Comparison of ENCODE assay signal across 17 cellular contexts in the genomic region with DNA sequence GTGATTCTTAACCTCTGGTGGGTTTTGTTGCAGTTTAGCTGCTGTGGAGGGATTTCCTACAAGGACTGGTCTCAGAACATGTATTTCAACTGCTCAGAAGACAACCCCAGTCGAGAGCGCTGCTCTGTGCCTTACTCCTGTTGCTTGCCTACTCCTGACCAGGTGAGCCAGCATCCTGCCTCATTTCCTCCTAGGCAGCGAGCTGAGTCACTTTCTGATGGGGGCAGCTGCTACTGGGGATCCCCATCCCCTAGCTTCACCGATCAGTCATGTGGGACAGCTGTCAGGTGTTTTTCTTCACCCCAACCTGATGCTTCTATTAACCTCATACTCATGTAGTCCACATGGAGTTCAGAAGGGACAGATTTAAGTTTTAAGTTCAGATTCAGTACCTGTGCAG. TPM values are rescaled to one million over a fixed set of nuclear protein-coding genes. Genes with fewer than 3 reads are reported as not detected.
A peak's percentile ranks its signal among the peaks of the same experiment; 100 is the strongest.
DNase-seq lines count a peak whose midpoint lies in the region; ATAC-seq, FAIRE-seq and TF ChIP-seq lines count a peak whose summit lies in the region.
"Had no signal": no experiment of that assay in that cellular context is flagged by ENCODE, and none has a peak within 500 bp of the region (broad histone marks: within the 10 kb centered on the region; RNA-seq: fewer than 3 reads in every experiment).

No MANE protein-coding gene starts in this region.

- no peak overlapping the region for H3K4ac ChIP-seq in neuronal stem cell (ENCODE audit: low read length)

- ATAC-seq in GM19351 (IDR thresholded peaks at IDR 0.05; ENCODE audit: unreplicated experiment) (peak; percentile 41), HG02885 (IDR thresholded peaks at IDR 0.05; ENCODE audit: poor library complexity, unreplicated experiment) (peak; percentile 41)
- ATAC-seq: SK-N-SH treated with all-trans-retinoic acid at 6 μM for 48 hours had no signal

- H3K4me1 ChIP-seq in neuronal stem cell (ENCODE audit: control insufficient read depth in 2 of 2, insufficient read depth in 1 of 2, low read depth in 1 of 2, low read length in 2 of 2) = peaks cover 0 to 10% of the 10 kb centered on the region in 2 donors

- H2AFZ ChIP-seq in neuronal stem cell (ENCODE audit: low read length) = no peak overlapping the region

- H3K4me3 ChIP-seq in epithelial cell of esophagus (ENCODE audit: low read length) (no peak overlapping the region), neuronal stem cell (ENCODE audit: low read length in 2 of 2) (no peak overlapping the region)
- H3K4me3 ChIP-seq: ascending aorta, dorsolateral prefrontal cortex, transverse colon had no signal

- no peak overlapping the region for H2BK120ac ChIP-seq in neuronal stem cell (ENCODE audit: low read depth, low read length)

- H3K27me3 ChIP-seq in neuronal stem cell (ENCODE audit: control insufficient read depth in 3 of 3, insufficient read depth in 3 of 3, low read depth in 1 of 3, low read length in 3 of 3) = no peaks in the 10 kb centered on the region
- H3K27me3 ChIP-seq: ascending aorta, transverse colon had no signal

- H3K9me3 ChIP-seq in neuronal stem cell (replicated peaks in 1 of 2; ENCODE audit: control insufficient read depth in 2 of 2, insufficient read depth in 1 of 2, low read depth in 1 of 2, low read length in 2 of 2) = no peaks in the 10 kb centered on the region
- H3K9me3 ChIP-seq: ascending aorta, transverse colon had no signal

- peak; percentile 81 for FAIRE-seq in GM18507 (lab: Jason Lieb, UNC)
- FAIRE-seq: islet of Langerhans had no signal

- no peak overlapping the region for H4K8ac ChIP-seq in neuronal stem cell (ENCODE audit: low read depth, low read length)

- H2BK12ac ChIP-seq in neuronal stem cell (ENCODE audit: low read length) = no peak overlapping the region

- H3K14ac ChIP-seq in neuronal stem cell (ENCODE audit: low read length) = no peak overlapping the region

- H3K18ac ChIP-seq in neuronal stem cell (ENCODE audit: low read length) = no peak overlapping the region

- H3K4me2 ChIP-seq in neuronal stem cell (ENCODE audit: insufficient read depth, low read length, poor library complexity, severe bottlenecking) = no peak overlapping the region

- peaks cover 0 to 4% of the 10 kb centered on the region in 2 donors for H3K36me3 ChIP-seq in neuronal stem cell (replicated peaks in 1 of 2; ENCODE audit: control insufficient read depth in 2 of 2, insufficient read depth in 2 of 2, low read length in 2 of 2)
- H3K36me3 ChIP-seq: ascending aorta, transverse colon had no signal

- H2AK5ac ChIP-seq in neuronal stem cell (ENCODE audit: low read depth, low read length) = no peak overlapping the region

- H2BK15ac ChIP-seq in neuronal stem cell (ENCODE audit: low read length) = no peak overlapping the region

- no peak overlapping the region for H3K27ac ChIP-seq in neuronal stem cell (replicated peaks; ENCODE audit: low read length)
- H3K27ac ChIP-seq: ascending aorta, transverse colon, WERI-Rb-1 had no signal

- DNase-seq in GM18507 (ENCODE audit: extremely low spot score, insufficient read length, low read depth) (peak; percentile 33), epithelial cell of esophagus (ENCODE audit: low read depth) (peak; percentile 56), neuronal stem cell (ENCODE audit: low spot score) (no peak), NCI-H2196 treated with DMSO at 0.1 percent for 48 hours (lab: John Stamatoyannopoulos, UW; ENCODE audit: unreplicated experiment) (no peak), erythroblast (lab: John Stamatoyannopoulos, UW) (no peak), NCI-H1930 (lab: John Stamatoyannopoulos, UW) (no peak)
- DNase-seq: activated T-cell treated with anti-CD3 and anti-CD28 coated beads, Interleukin-2, amount 50 U/mL, for 1 hour; CD4-positive, CD25-positive, alpha-beta regulatory T cell; dorsolateral prefrontal cortex; NCI-H2081 treated with DMSO at 0.1 percent for 48 hours; transverse colon; WERI-Rb-1 had no signal

- H3K9ac ChIP-seq in neuronal stem cell (ENCODE audit: low read depth, low read length, poor library complexity) = no peak overlapping the region

- H4K91ac ChIP-seq in neuronal stem cell (ENCODE audit: low read depth, low read length, poor library complexity) = no peak overlapping the region

- no peak for TF ChIP-seq CTCF in epithelial cell of esophagus (IDR thresholded peaks at IDR 0.05; ENCODE audit: insufficient read depth, low read depth, low read length, missing control alignments)

- no peak for TF ChIP-seq POLR2A in erythroblast (IDR thresholded peaks at IDR 0.05; ENCODE audit: low read length)

- no peak overlapping the region for H2BK5ac ChIP-seq in neuronal stem cell (ENCODE audit: low read length)

- H3K23ac ChIP-seq in neuronal stem cell (ENCODE audit: low read depth, low read length, poor library complexity) = no peak overlapping the region

- H3K79me1 ChIP-seq in neuronal stem cell (ENCODE audit: low read depth, low read length) = no peaks in the 10 kb centered on the region

- WGBS in neuronal stem cell (ENCODE audit: extremely low coverage in 2 of 2, insufficient read length in 2 of 2, insufficient replicate concordance in 1 of 2), 2 donors = no CpG with 5 or more reads among the region's 4 CpGs

RNA-seq across cellular contexts. Expression of a gene that starts 21.7 kb away (rescaled TPM):
- 63.1 TPM for polyA plus RNA-seq in neuronal stem cell (2013, experiment 1 of 2)
- polyA plus RNA-seq in neuronal stem cell (2013, experiment 2 of 2) = 62.7 TPM
- polyA plus RNA-seq: CD4-positive, CD25-positive, alpha-beta regulatory T cell had no signal

RNA-seq across cellular contexts. Expression of a gene that starts 22.2 kb away (rescaled TPM):
- 20.1 TPM for polyA plus RNA-seq in neuronal stem cell (2013, experiment 1 of 2)
- 20.5 TPM for polyA plus RNA-seq in neuronal stem cell (2013, experiment 2 of 2)

RNA-seq across cellular contexts. Expression of a gene that starts 58.1 kb away (rescaled TPM):
- 21.6 TPM for polyA plus RNA-seq in neuronal stem cell (2013, experiment 1 of 2)
- 21.4 TPM for polyA plus RNA-seq in neuronal stem cell (2013, experiment 2 of 2)

Comparison
In these comparisons a context has a peak if more than half of its experiments do, and no peak if none do; other contexts are left out.
1. DNase-seq: peak in GM18507 (single experiment) and epithelial cell of esophagus (single experiment); none in neuronal stem cell (single experiment), NCI-H2196 treated with DMSO at 0.1 percent for 48 hours (single experiment), erythroblast (0 of 2) and NCI-H1930 (0 of 2).